In the genomic region with DNA sequence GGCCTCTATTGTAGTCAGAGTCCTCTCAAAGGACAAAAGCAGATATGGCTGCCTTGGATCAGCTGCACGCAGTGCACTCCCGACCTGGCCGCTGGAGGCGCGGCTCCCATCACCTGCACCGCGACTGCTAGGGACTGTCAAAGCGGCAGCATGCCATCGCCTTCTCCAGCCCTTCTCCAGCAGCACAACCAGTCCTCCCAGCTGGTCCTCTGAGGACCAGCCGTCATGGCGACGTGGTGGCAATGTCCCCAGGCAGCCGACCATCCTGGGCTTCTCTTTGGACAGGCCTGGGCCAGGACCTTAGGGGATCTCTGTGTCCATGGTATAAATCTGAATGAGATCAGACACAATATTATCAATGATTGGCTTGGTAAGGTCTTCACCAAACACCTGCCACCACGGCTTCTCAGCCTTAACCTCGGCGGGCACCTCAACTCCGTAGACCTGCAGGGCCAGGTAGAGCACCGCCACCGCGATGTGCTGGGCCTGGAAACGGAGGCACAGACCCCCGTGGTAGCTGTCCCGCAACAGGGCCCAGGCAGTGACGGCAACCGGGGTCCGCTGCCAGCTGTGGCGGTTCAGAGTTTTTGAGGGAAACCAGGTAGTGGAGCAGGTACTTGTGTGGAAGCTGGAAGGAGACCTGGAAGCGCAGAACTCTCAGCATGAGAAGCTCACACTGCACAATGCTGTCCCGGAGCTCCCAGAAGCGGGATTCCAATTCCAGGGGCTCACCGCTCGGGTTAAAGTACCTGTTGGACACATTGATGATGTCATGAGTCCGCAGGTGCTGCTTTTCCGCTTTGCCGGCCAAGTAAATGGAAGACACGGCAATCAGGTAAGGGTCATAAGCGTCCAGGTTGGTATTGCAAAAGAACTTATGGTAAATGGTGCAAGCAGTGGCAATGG, we compare ENCODE assay signal across 16 cellular contexts.
"Had no signal": no experiment of that assay in that cellular context is flagged by ENCODE, and none has a peak within 500 bp of the region (broad histone marks: within the 10 kb centered on the region; RNA-seq: fewer than 3 reads in every experiment).

No MANE protein-coding gene starts in this region.

- DNase-seq: activated CD4-positive, alpha-beta T cell treated with anti-CD3 and anti-CD28 coated beads, Interleukin-2, amount 50 U/mL, for 48 hours; activated naive CD4-positive, alpha-beta T cell treated with anti-CD3 and anti-CD28 coated beads, Interleukin-2, amount 50 U/mL, for 16 hours; foreskin fibroblast; glutamatergic neuron; hypothalamus; kidney glomerular epithelial cell; left ventricle myocardium superior; mesendoderm; WERI-Rb-1 had no signal

- H3K27me3 ChIP-seq: cardiac muscle cell, suprapubic skin, upper lobe of left lung had no signal

- H3K9me3 Mint-ChIP-seq: activated T-helper 2 cell treated with anti-CD3 and anti-CD28 coated beads, Interferon-gamma antibody, Interleukin-2, Interleukin-4, amounts not matched to agents 10 μg/mL and 5 μg/mL and 100 μg/mL, durations not matched to agents 14 hours and 24 hours and 36 hours; stimulated activated naive CD8-positive, alpha-beta T cell treated with anti-CD3 and anti-CD28 coated beads, Interleukin-15, Interleukin-2, amounts not matched to agents 100 ng/mL and 50 ng/mL, for 24 hours; T-helper 1 cell treated with Interleukin-12 subunit alpha and Interleukin-12 subunit beta and Interleukin-4 antibody, amounts not matched to agents 30 μg/mL and 1 μg/mL, for 36 hours had no signal

- H3K27me3 Mint-ChIP-seq: stimulated activated naive CD8-positive, alpha-beta T cell treated with anti-CD3 and anti-CD28 coated beads, Interleukin-15, Interleukin-2, amounts not matched to agents 100 ng/mL and 50 ng/mL, for 24 hours had no signal

- H3K27ac Mint-ChIP-seq: activated T-helper 2 cell treated with anti-CD3 and anti-CD28 coated beads, Interferon-gamma antibody, Interleukin-2, Interleukin-4, amounts not matched to agents 10 μg/mL and 5 μg/mL and 100 μg/mL, durations not matched to agents 14 hours and 24 hours and 36 hours; stimulated activated naive CD8-positive, alpha-beta T cell treated with anti-CD3 and anti-CD28 coated beads, Interleukin-15, Interleukin-2, amounts not matched to agents 100 ng/mL and 50 ng/mL, for 24 hours; T-helper 1 cell treated with Interleukin-12 subunit alpha and Interleukin-12 subunit beta and Interleukin-4 antibody, amounts not matched to agents 30 μg/mL and 1 μg/mL, for 36 hours had no signal

- H3K36me3 ChIP-seq: cardiac muscle cell had no signal

- ATAC-seq: left ventricle myocardium superior had no signal

- H3K9me3 ChIP-seq: suprapubic skin, upper lobe of left lung had no signal

- H3K4me3 Mint-ChIP-seq: stimulated activated naive CD8-positive, alpha-beta T cell treated with anti-CD3 and anti-CD28 coated beads, Interleukin-15, Interleukin-2, amounts not matched to agents 100 ng/mL and 50 ng/mL, for 24 hours; T-helper 1 cell treated with Interleukin-12 subunit alpha and Interleukin-12 subunit beta and Interleukin-4 antibody, amounts not matched to agents 30 μg/mL and 1 μg/mL, for 36 hours had no signal

- H3K27ac ChIP-seq: cardiac muscle cell, suprapubic skin, WERI-Rb-1 had no signal

- H3K4me3 ChIP-seq: cardiac muscle cell, skin epidermis, suprapubic skin, upper lobe of left lung had no signal
